In the genomic region with DNA sequence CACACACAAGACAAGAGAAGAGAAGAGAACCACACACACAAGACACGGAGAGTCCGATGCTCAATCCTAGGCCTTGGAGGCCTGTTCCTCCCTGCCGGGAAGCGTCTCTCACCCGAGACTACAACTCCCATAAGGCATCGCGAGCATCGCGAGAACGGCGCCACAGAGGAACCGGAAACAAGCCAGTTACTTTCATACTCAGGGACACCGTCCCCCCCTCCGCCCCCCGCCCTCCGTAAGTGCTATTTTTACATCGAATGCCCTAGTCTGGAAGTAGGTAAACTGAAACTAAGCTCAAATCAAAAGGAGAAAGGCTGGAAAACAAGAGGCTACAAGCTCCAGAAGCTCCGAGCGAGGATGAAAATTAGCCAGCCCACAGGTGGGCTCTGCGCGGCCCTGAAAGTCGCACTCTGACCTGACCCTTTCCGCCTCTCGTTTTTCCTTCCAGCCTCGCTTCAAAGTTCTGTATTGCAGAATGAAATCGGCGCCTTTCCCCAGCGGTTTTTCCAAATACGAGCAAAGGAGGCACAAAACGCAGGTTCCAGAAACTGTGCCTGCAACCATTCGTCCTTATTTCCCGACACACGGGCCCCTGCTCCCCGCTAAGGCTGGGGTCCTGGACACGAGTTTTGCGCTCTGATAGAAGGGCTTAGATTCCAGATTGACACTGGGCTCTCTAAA, we compare ENCODE assay signal across 1 cellular context.
A peak's percentile ranks its signal among the peaks of the same experiment; 100 is the strongest.
TF ChIP-seq lines count a peak whose summit lies in the region.

No MANE protein-coding gene starts in this region.

TF ChIP-seq in K562, 482 proteins besides CTCF, POLR2A, EP300 and RAD21 (continued from another document):
- TF ChIP-seq, protein P1, sequence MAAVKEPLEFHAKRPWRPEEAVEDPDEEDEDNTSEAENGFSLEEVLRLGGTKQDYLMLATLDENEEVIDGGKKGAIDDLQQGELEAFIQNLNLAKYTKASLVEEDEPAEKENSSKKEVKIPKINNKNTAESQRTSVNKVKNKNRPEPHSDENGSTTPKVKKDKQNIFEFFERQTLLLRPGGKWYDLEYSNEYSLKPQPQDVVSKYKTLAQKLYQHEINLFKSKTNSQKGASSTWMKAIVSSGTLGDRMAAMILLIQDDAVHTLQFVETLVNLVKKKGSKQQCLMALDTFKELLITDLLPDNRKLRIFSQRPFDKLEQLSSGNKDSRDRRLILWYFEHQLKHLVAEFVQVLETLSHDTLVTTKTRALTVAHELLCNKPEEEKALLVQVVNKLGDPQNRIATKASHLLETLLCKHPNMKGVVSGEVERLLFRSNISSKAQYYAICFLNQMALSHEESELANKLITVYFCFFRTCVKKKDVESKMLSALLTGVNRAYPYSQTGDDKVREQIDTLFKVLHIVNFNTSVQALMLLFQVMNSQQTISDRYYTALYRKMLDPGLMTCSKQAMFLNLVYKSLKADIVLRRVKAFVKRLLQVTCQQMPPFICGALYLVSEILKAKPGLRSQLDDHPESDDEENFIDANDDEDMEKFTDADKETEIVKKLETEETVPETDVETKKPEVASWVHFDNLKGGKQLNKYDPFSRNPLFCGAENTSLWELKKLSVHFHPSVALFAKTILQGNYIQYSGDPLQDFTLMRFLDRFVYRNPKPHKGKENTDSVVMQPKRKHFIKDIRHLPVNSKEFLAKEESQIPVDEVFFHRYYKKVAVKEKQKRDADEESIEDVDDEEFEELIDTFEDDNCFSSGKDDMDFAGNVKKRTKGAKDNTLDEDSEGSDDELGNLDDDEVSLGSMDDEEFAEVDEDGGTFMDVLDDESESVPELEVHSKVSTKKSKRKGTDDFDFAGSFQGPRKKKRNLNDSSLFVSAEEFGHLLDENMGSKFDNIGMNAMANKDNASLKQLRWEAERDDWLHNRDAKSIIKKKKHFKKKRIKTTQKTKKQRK (IDR thresholded peaks at IDR 0.05; ENCODE audit: borderline replicate concordance, low read depth, low read length) = no peak
- TF ChIP-seq FOXK2 (conservative IDR thresholded peaks at IDR 0.05 in 1 of 2, IDR thresholded peaks at IDR 0.05 in 1 of 2; ENCODE audit: low read depth in 2 of 2) = peak; percentile 84 to 86
- TF ChIP-seq RBM25 (IDR thresholded peaks at IDR 0.05; ENCODE audit: low read depth, low read length, severe bottlenecking) = peak; percentile 88
- TF ChIP-seq CBFA2T3 (IDR thresholded peaks at IDR 0.05) = no peak
- TF ChIP-seq KDM2B (CRISPR knock-in tag; IDR thresholded peaks at IDR 0.05) = no peak
- TF ChIP-seq, protein P2, sequence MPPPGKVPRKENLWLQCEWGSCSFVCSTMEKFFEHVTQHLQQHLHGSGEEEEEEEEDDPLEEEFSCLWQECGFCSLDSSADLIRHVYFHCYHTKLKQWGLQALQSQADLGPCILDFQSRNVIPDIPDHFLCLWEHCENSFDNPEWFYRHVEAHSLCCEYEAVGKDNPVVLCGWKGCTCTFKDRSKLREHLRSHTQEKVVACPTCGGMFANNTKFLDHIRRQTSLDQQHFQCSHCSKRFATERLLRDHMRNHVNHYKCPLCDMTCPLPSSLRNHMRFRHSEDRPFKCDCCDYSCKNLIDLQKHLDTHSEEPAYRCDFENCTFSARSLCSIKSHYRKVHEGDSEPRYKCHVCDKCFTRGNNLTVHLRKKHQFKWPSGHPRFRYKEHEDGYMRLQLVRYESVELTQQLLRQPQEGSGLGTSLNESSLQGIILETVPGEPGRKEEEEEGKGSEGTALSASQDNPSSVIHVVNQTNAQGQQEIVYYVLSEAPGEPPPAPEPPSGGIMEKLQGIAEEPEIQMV (tag; conservative IDR thresholded peaks at IDR 0.05; ENCODE audit: low read depth) = no peak
- TF ChIP-seq KAT8 (IDR thresholded peaks at IDR 0.05; ENCODE audit: low read depth) = no peak
- TF ChIP-seq REST (CRISPR knock-in tag; IDR thresholded peaks at IDR 0.05; ENCODE audit: low read depth) = no peak
- no peak for TF ChIP-seq DMBX1 (CRISPR knock-in tag; IDR thresholded peaks at IDR 0.05; ENCODE audit: borderline replicate concordance)
- no peak for TF ChIP-seq ZFPM2 (CRISPR knock-in tag; IDR thresholded peaks at IDR 0.05)
- TF ChIP-seq PHB (CRISPR knock-in tag; IDR thresholded peaks at IDR 0.05) = no peak
- no peak for TF ChIP-seq ZNF507 (tag; conservative IDR thresholded peaks at IDR 0.05)
- TF ChIP-seq MED1 (CRISPR knock-in tag; IDR thresholded peaks at IDR 0.05; ENCODE audit: borderline replicate concordance) = no peak
- TF ChIP-seq STAT5B (CRISPR knock-in tag; IDR thresholded peaks at IDR 0.05) = no peak
- TF ChIP-seq ZNF146 (CRISPR knock-in tag; IDR thresholded peaks at IDR 0.05; ENCODE audit: unreplicated experiment) = no peak
- no peak for TF ChIP-seq ZNF133 (CRISPR knock-in tag; IDR thresholded peaks at IDR 0.05)
- no peak for TF ChIP-seq BCL6 (CRISPR knock-in tag; IDR thresholded peaks at IDR 0.05)
